22 cellular contexts compared by ENCODE assay signal in the genomic region with DNA sequence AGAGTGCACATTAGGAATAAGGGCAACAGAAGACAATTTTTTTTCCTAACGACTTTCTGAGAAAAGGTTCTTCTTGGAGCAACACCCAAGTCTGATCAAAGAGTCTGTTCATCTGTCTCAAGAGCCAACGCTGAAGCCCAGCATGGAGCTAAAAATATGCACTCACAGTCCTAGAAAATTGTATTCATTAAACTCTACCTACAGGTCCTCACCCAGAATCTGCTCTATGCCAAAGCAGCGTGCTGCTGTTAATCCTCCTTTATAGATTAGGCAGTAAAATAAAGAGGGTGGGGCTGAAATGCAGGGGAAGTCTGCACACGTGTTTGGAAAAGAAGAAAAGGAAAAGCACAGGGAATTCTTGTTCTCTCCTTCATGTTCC.
A peak's percentile ranks its signal among the peaks of the same experiment; 100 is the strongest.
DNase-seq lines count a peak whose midpoint lies in the region; ATAC-seq and TF ChIP-seq lines count a peak whose summit lies in the region.
"Had no signal": no experiment of that assay in that cellular context is flagged by ENCODE, and none has a peak within 500 bp of the region (broad histone marks: within the 10 kb centered on the region; RNA-seq: fewer than 3 reads in every experiment).

No MANE protein-coding gene starts in this region.

- CTCF ChIA-PET in activated CD4-positive, alpha-beta memory T cell treated with anti-CD3 and anti-CD28 coated beads, Interleukin-2, amount 10 ng/mL, durations not matched to agents 7 days and 5 days (lab: Charles Lee) = no interaction called here

- DNase-seq in Ammon's horn (ENCODE audit: low spot score) = peak; percentile 33
- DNase-seq in M059J (ENCODE audit: low read depth) = peak; percentile 34
- DNase-seq in cerebellar cortex (ENCODE audit: low spot score) = peak; percentile 63
- no peak for DNase-seq in neural crest cell (ENCODE audit: low read depth, low spot score)
- DNase-seq in Right ventricle myocardium superior = no peak
- DNase-seq in glomerular visceral epithelial cell (ENCODE audit: extremely low spot score) = no peak
- no peak for DNase-seq in chondrocyte (ENCODE audit: low spot score)
- DNase-seq in activated CD4-positive, alpha-beta memory T cell treated with anti-CD3 and anti-CD28 coated beads, Interleukin-2, amount 10 ng/mL, durations not matched to agents 7 days and 5 days = no peak
- DNase-seq: activated CD4-positive, alpha-beta T cell treated with anti-CD3 and anti-CD28 coated beads, Interleukin-2, amount 50 U/mL, for 1 hour; activated CD8-positive, alpha-beta memory T cell treated with anti-CD3 and anti-CD28 coated beads, Interleukin-2, amount 10 ng/mL, durations not matched to agents 7 days and 5 days; activated naive CD4-positive, alpha-beta T cell treated with Interleukin-2 at 50 U/mL for 16 hours; activated T-cell treated with anti-CD3 and anti-CD28 coated beads, Interleukin-2, amount 50 U/mL, for 72 hours; CD4-positive, alpha-beta T cell; DMS 273 treated with DMSO at 0.1 percent for 48 hours; left colon; mammary epithelial cell; NCI-H1436; NK-92 treated with Interleukin-12 subunit alpha and Interleukin-12 subunit beta, amount 100 ng/mL, for 24 hours; PC-3; psoas muscle; SHP77; stimulated activated naive CD4-positive, alpha-beta T cell had no signal

- intact Hi-C loops in Right ventricle myocardium superior (cut with DNase I) = no loop called here

- H3K27ac Mint-ChIP-seq in neural crest cell (ENCODE audit: unreplicated experiment) (peak overlapping the region; percentile 14), chondrocyte (ENCODE audit: unreplicated experiment) (no peak overlapping the region)
- H3K27ac Mint-ChIP-seq in activated CD4-positive, alpha-beta memory T cell treated with anti-CD3 and anti-CD28 coated beads, Interleukin-2, amount 10 ng/mL, durations not matched to agents 7 days and 5 days = no peak overlapping the region
- H3K27ac Mint-ChIP-seq: activated CD8-positive, alpha-beta memory T cell treated with anti-CD3 and anti-CD28 coated beads, Interleukin-2, amount 10 ng/mL, durations not matched to agents 7 days and 5 days; activated T-cell treated with anti-CD3 and anti-CD28 coated beads, Interleukin-2, amount 50 U/mL, for 72 hours; CD4-positive, alpha-beta T cell had no signal

- TF ChIP-seq CTCF in neural crest cell (conservative IDR thresholded peaks at IDR 0.05) (no peak), chondrocyte (IDR thresholded peaks at IDR 0.05) (no peak)

- peaks cover 3% of the 10 kb centered on the region for H3K9me3 Mint-ChIP-seq in neural crest cell
- H3K9me3 Mint-ChIP-seq in chondrocyte (ENCODE audit: low read depth) = no peaks in the 10 kb centered on the region
- no peaks in the 10 kb centered on the region for H3K9me3 Mint-ChIP-seq in activated CD4-positive, alpha-beta memory T cell treated with anti-CD3 and anti-CD28 coated beads, Interleukin-2, amount 10 ng/mL, durations not matched to agents 7 days and 5 days
- H3K9me3 Mint-ChIP-seq: activated T-cell treated with anti-CD3 and anti-CD28 coated beads, Interleukin-2, amount 50 U/mL, for 72 hours; CD4-positive, alpha-beta T cell had no signal

- ATAC-seq in Right ventricle myocardium superior (ENCODE audit: poor library complexity) = no peak
- ATAC-seq: activated CD8-positive, alpha-beta memory T cell treated with anti-CD3 and anti-CD28 coated beads, Interleukin-2, amount 10 ng/mL, durations not matched to agents 7 days and 5 days; activated T-cell treated with anti-CD3 and anti-CD28 coated beads, Interleukin-2, amount 50 U/mL, for 72 hours; left colon; PC-3; psoas muscle had no signal

- H3K27me3 Mint-ChIP-seq in neural crest cell (ENCODE audit: low read depth) (no peaks in the 10 kb centered on the region), chondrocyte (ENCODE audit: low read depth) (peaks cover 5% of the 10 kb centered on the region)
- peaks cover 2% of the 10 kb centered on the region for H3K27me3 Mint-ChIP-seq in activated CD4-positive, alpha-beta memory T cell treated with anti-CD3 and anti-CD28 coated beads, Interleukin-2, amount 10 ng/mL, durations not matched to agents 7 days and 5 days

- H3K4me1 Mint-ChIP-seq in neural crest cell = peaks cover 67% of the 10 kb centered on the region
- no peaks in the 10 kb centered on the region for H3K4me1 Mint-ChIP-seq in chondrocyte (ENCODE audit: low read depth)
- no peaks in the 10 kb centered on the region for H3K4me1 Mint-ChIP-seq in activated CD4-positive, alpha-beta memory T cell treated with anti-CD3 and anti-CD28 coated beads, Interleukin-2, amount 10 ng/mL, durations not matched to agents 7 days and 5 days
- H3K4me1 Mint-ChIP-seq: activated CD8-positive, alpha-beta memory T cell treated with anti-CD3 and anti-CD28 coated beads, Interleukin-2, amount 10 ng/mL, durations not matched to agents 7 days and 5 days had no signal

- no peak overlapping the region for H3K4me3 Mint-ChIP-seq in neural crest cell
- no peak overlapping the region for H3K4me3 Mint-ChIP-seq in chondrocyte (ENCODE audit: unreplicated experiment)
- no peak overlapping the region for H3K4me3 Mint-ChIP-seq in activated CD4-positive, alpha-beta memory T cell treated with anti-CD3 and anti-CD28 coated beads, Interleukin-2, amount 10 ng/mL, durations not matched to agents 7 days and 5 days
- H3K4me3 Mint-ChIP-seq: activated CD8-positive, alpha-beta memory T cell treated with anti-CD3 and anti-CD28 coated beads, Interleukin-2, amount 10 ng/mL, durations not matched to agents 7 days and 5 days; activated T-cell treated with anti-CD3 and anti-CD28 coated beads, Interleukin-2, amount 50 U/mL, for 72 hours; CD4-positive, alpha-beta T cell had no signal

- POLR2A ChIA-PET in activated CD4-positive, alpha-beta memory T cell treated with anti-CD3 and anti-CD28 coated beads, Interleukin-2, amount 10 ng/mL, durations not matched to agents 7 days and 5 days (lab: Charles Lee) = no interaction called here

- no peaks in the 10 kb centered on the region for H3K36me3 Mint-ChIP-seq in neural crest cell (ENCODE audit: low read depth)
- H3K36me3 Mint-ChIP-seq in chondrocyte (ENCODE audit: low read depth) = no peaks in the 10 kb centered on the region
- no peaks in the 10 kb centered on the region for H3K36me3 Mint-ChIP-seq in activated CD4-positive, alpha-beta memory T cell treated with anti-CD3 and anti-CD28 coated beads, Interleukin-2, amount 10 ng/mL, durations not matched to agents 7 days and 5 days (ENCODE audit: low read depth)
- H3K36me3 Mint-ChIP-seq: activated CD8-positive, alpha-beta memory T cell treated with anti-CD3 and anti-CD28 coated beads, Interleukin-2, amount 10 ng/mL, durations not matched to agents 7 days and 5 days had no signal

Comparison
In these comparisons a context has a peak if more than half of its experiments do, and no peak if none do; other contexts are left out.
1. DNase-seq: peak in Ammon's horn (single experiment), M059J (single experiment) and cerebellar cortex (single experiment); none in neural crest cell (single experiment), Right ventricle myocardium superior (single experiment), glomerular visceral epithelial cell (single experiment), chondrocyte (single experiment) and activated CD4-positive, alpha-beta memory T cell treated with anti-CD3 and anti-CD28 coated beads, Interleukin-2, amount 10 ng/mL, durations not matched to agents 7 days and 5 days (single experiment).